19 cellular contexts compared by ENCODE assay signal in genomic region chr1:27596261-27596660, GRCh38. TPM values are rescaled to one million over a fixed set of nuclear protein-coding genes. Genes with fewer than 3 reads are reported as not detected.
DNase-seq lines count a peak whose midpoint lies in the region; ATAC-seq and TF ChIP-seq lines count a peak whose summit lies in the region.
"Had no signal": no experiment of that assay in that cellular context is flagged by ENCODE, and none has a peak within 500 bp of the region (broad histone marks: within the 10 kb centered on the region; RNA-seq: fewer than 3 reads in every experiment).

No MANE protein-coding gene starts in this region.

- no peak for ATAC-seq in Right ventricle myocardium superior (ENCODE audit: poor library complexity)
- ATAC-seq in HG02938 (IDR thresholded peaks at IDR 0.05; ENCODE audit: unreplicated experiment): no peak
- ATAC-seq in GM21825 (IDR thresholded peaks at IDR 0.05; ENCODE audit: unreplicated experiment): no peak
- ATAC-seq: upper lobe of right lung had no signal

- H2AFZ ChIP-seq in neuronal stem cell (ENCODE audit: low read length): no peak overlapping the region

- H3K14ac ChIP-seq in neuronal stem cell (ENCODE audit: low read length): peak overlapping the region; percentile 66

- H4K8ac ChIP-seq in neuronal stem cell (ENCODE audit: low read depth, low read length): no peak overlapping the region

- intact Hi-C loops in Right ventricle myocardium superior (cut with DNase I): no loop called here
- intact Hi-C loops in vagina (cut with DNase I): no loop called here

- peaks cover 80% of the 10 kb centered on the region for H3K4me1 ChIP-seq in cardiac muscle cell (ENCODE audit: low read depth)
- peaks cover 88 to 97% of the 10 kb centered on the region in 2 donors for H3K4me1 ChIP-seq in neuronal stem cell (ENCODE audit: control insufficient read depth in 2 of 2, insufficient read depth in 1 of 2, low read depth in 1 of 2, low read length in 2 of 2)
- H3K4me1 ChIP-seq in vagina: peaks cover 100% of the 10 kb centered on the region
- H3K4me1 ChIP-seq: prostate gland had no signal

- peak overlapping the region; percentile 82 for H3K9ac ChIP-seq in neuronal stem cell (ENCODE audit: low read depth, low read length, poor library complexity)

- TF ChIP-seq POLR2A in vagina (IDR thresholded peaks at IDR 0.05): no peak

- H2BK120ac ChIP-seq in neuronal stem cell (ENCODE audit: low read depth, low read length): no peak overlapping the region

- H3K27me3 ChIP-seq in cardiac muscle cell: no peaks in the 10 kb centered on the region
- no peaks in the 10 kb centered on the region for H3K27me3 ChIP-seq in neuronal stem cell (ENCODE audit: control insufficient read depth in 3 of 3, insufficient read depth in 3 of 3, low read depth in 1 of 3, low read length in 3 of 3)
- no peaks in the 10 kb centered on the region for H3K27me3 ChIP-seq in vagina
- H3K27me3 ChIP-seq: Peyer's patch, upper lobe of right lung had no signal

- peak overlapping the region; percentile 67 for H2AK5ac ChIP-seq in neuronal stem cell (ENCODE audit: low read depth, low read length)

- H3K27ac ChIP-seq in cardiac muscle cell: peak overlapping the region; percentile 48
- peak overlapping the region; percentile 41 for H3K27ac ChIP-seq in angular gyrus (ENCODE audit: low read depth, low read length)
- H3K27ac ChIP-seq in neuronal stem cell (replicated peaks; ENCODE audit: low read length): no peak overlapping the region
- peak overlapping the region; percentile 97 for H3K27ac ChIP-seq in vagina
- H3K27ac ChIP-seq: Peyer's patch, upper lobe of right lung had no signal

- no CpG with 5 or more reads among the region's 9 CpGs for WGBS in neuronal stem cell (ENCODE audit: extremely low coverage in 2 of 2, insufficient read length in 2 of 2, insufficient replicate concordance in 1 of 2), 2 donors

- H2BK5ac ChIP-seq in neuronal stem cell (ENCODE audit: low read length): peak overlapping the region; percentile 4

- no peak overlapping the region for H3K4ac ChIP-seq in neuronal stem cell (ENCODE audit: low read length)

- no peak overlapping the region for H3K23ac ChIP-seq in neuronal stem cell (ENCODE audit: low read depth, low read length, poor library complexity)

- no peak overlapping the region for H3K4me3 ChIP-seq in cardiac muscle cell
- no peak overlapping the region for H3K4me3 ChIP-seq in neuronal stem cell (ENCODE audit: low read length in 2 of 2)
- H3K4me3 ChIP-seq in vagina: no peak overlapping the region
- H3K4me3 ChIP-seq: Peyer's patch, prostate gland, upper lobe of right lung had no signal

- no peak overlapping the region for H2BK12ac ChIP-seq in neuronal stem cell (ENCODE audit: low read length)

- H2BK15ac ChIP-seq in neuronal stem cell (ENCODE audit: low read length): no peak overlapping the region

- H3K9me3 ChIP-seq in cardiac muscle cell (ENCODE audit: low read depth): no peaks in the 10 kb centered on the region
- H3K9me3 ChIP-seq in neuronal stem cell (replicated peaks in 1 of 2; ENCODE audit: control insufficient read depth in 2 of 2, insufficient read depth in 1 of 2, low read depth in 1 of 2, low read length in 2 of 2): no peaks in the 10 kb centered on the region
- no peaks in the 10 kb centered on the region for H3K9me3 ChIP-seq in vagina
- H3K9me3 ChIP-seq: Peyer's patch, prostate gland, upper lobe of right lung had no signal

- no peak for TF ChIP-seq CTCF in cardiac muscle cell (IDR thresholded peaks at IDR 0.05; ENCODE audit: low read depth, low read length)
- TF ChIP-seq CTCF in vagina (IDR thresholded peaks at IDR 0.05): no peak

- peak overlapping the region; percentile 72 for H3K18ac ChIP-seq in neuronal stem cell (ENCODE audit: low read length)

- no peak overlapping the region for H4K91ac ChIP-seq in neuronal stem cell (ENCODE audit: low read depth, low read length, poor library complexity)

- H3K4me2 ChIP-seq in neuronal stem cell (ENCODE audit: insufficient read depth, low read length, poor library complexity, severe bottlenecking): no peak overlapping the region

- H3K36me3 ChIP-seq in cardiac muscle cell: no peaks in the 10 kb centered on the region
- peaks cover 2 to 28% of the 10 kb centered on the region in 2 donors for H3K36me3 ChIP-seq in neuronal stem cell (replicated peaks in 1 of 2; ENCODE audit: control insufficient read depth in 2 of 2, insufficient read depth in 2 of 2, low read length in 2 of 2)
- no peaks in the 10 kb centered on the region for H3K36me3 ChIP-seq in vagina
- H3K36me3 ChIP-seq: Peyer's patch, prostate gland, upper lobe of right lung had no signal

- no peak for DNase-seq in cardiac muscle cell (ENCODE audit: low read depth in 1 of 2, low spot score in 1 of 2)
- DNase-seq in Right ventricle myocardium superior: no peak
- DNase-seq in neuronal stem cell (ENCODE audit: low spot score): no peak
- DNase-seq in vagina (ENCODE audit: extremely low spot score in 2 of 2): no peak
- DNase-seq in foreskin melanocyte: no peak
- DNase-seq: activated T-cell treated with anti-CD3 and anti-CD28 coated beads for 4 hours; cerebellar nuclear complex; GOT3; kidney; NCI-H146; NCI-H510A; Peyer's patch; stimulated activated CD4-positive, alpha-beta T cell treated with anti-CD3 and anti-CD28 coated beads, Interleukin-2, amount 100 ng/mL, for 24 hours; stimulated activated CD8-positive, alpha-beta memory T cell treated with anti-CD3 and anti-CD28 coated beads, Interleukin-4, amount 100 ng/mL, for 48 hours; upper lobe of right lung had no signal

- H3K79me1 ChIP-seq in neuronal stem cell (ENCODE audit: low read depth, low read length): peaks cover 51% of the 10 kb centered on the region

RNA-seq across cellular contexts. Expression of gene AHDC1, which starts 7.7 kb away (rescaled TPM):
- total RNA-seq in cardiac muscle cell (31.0 and 58.1 TPM in 2 replicates), Right ventricle myocardium superior (47.4 TPM), vagina (62.4 TPM)
- 16.3 and 21.1 TPM in 2 replicates for polyA plus RNA-seq in cardiac muscle cell
- 22.9 TPM for polyA plus RNA-seq in neuronal stem cell (2013, experiment 1 of 2)
- polyA plus RNA-seq in neuronal stem cell (2013, experiment 2 of 2): 22.9 TPM

RNA-seq across cellular contexts. Expression of gene FGR, which starts 38.7 kb away (rescaled TPM):
- total RNA-seq in cardiac muscle cell: not detected in 2 replicates
- 0.14 and 0.18 TPM in 2 replicates for polyA plus RNA-seq in cardiac muscle cell
- total RNA-seq in Right ventricle myocardium superior: 3.7 TPM
- 0.03 TPM for polyA plus RNA-seq in neuronal stem cell (2013, experiment 1 of 2)
- 0.01 TPM for polyA plus RNA-seq in neuronal stem cell (2013, experiment 2 of 2)
- 18.4 TPM for total RNA-seq in vagina
